ENCODE assay signal across 1 cellular context in genomic region chr13:75411924-75412537, GRCh38.
TF ChIP-seq lines count a peak whose summit lies in the region.

No MANE protein-coding gene starts in this region.

TF ChIP-seq in HepG2, 621 proteins besides CTCF, POLR2A, EP300 and RAD21 (continued from another document):
- TF ChIP-seq ZNF292 (CRISPR knock-in tag; IDR thresholded peaks at IDR 0.05; ENCODE audit: borderline replicate concordance, low read depth) (peak; percentile 76; the same call in 1 of the 2 replicates), KMT2A (CRISPR knock-in tag; IDR thresholded peaks at IDR 0.05) (peak; percentile 58; the same call in 1 of the 2 replicates), SUZ12 (IDR thresholded peaks at IDR 0.05; ENCODE audit: low read depth, low read length) (no peak), ZNF703 (CRISPR knock-in tag; IDR thresholded peaks at IDR 0.05; ENCODE audit: borderline replicate concordance) (no peak), BATF2 (CRISPR knock-in tag; IDR thresholded peaks at IDR 0.05) (no peak), ARID4A (CRISPR knock-in tag; IDR thresholded peaks at IDR 0.05; ENCODE audit: borderline replicate concordance) (peak; percentile 57; the same call in 1 of the 2 replicates), ZNF530 (CRISPR knock-in tag; IDR thresholded peaks at IDR 0.05; ENCODE audit: low read depth) (no peak), HNF1A (IDR thresholded peaks at IDR 0.05; ENCODE audit: low read depth) (0 out of 2 replicates have a peak, but pooled peaks have one; percentile 23), HNF1A (CRISPR knock-in tag; IDR thresholded peaks at IDR 0.05; ENCODE audit: borderline replicate concordance) (peak; percentile 56; the same call in 1 of the 2 replicates), WIZ (CRISPR knock-in tag; IDR thresholded peaks at IDR 0.05) (0 out of 2 replicates have a peak, but pooled peaks have one; percentile 43), CBX5 (CRISPR knock-in tag; IDR thresholded peaks at IDR 0.05; ENCODE audit: borderline replicate concordance) (peak; percentile 87; the same call in 1 of the 2 replicates), ZKSCAN8 (CRISPR knock-in tag; IDR thresholded peaks at IDR 0.05; ENCODE audit: borderline replicate concordance) (peak; percentile 59; the same call in 1 of the 2 replicates), SNAPC5 (CRISPR knock-in tag; IDR thresholded peaks at IDR 0.05; ENCODE audit: borderline replicate concordance) (no peak), ZFX (CRISPR knock-in tag; IDR thresholded peaks at IDR 0.05; ENCODE audit: low read depth) (peak; percentile 49; the same call in 1 of the 2 replicates), HOXA5 (CRISPR knock-in tag; IDR thresholded peaks at IDR 0.05) (no peak), ZSCAN21 (CRISPR knock-in tag; IDR thresholded peaks at IDR 0.05; ENCODE audit: borderline replicate concordance) (no peak), RORA (CRISPR knock-in tag; IDR thresholded peaks at IDR 0.05) (no peak), NR2F2 (IDR thresholded peaks at IDR 0.05; ENCODE audit: borderline replicate concordance, low read depth) (peak; percentile 87), ZBTB3 (CRISPR knock-in tag; IDR thresholded peaks at IDR 0.05; ENCODE audit: borderline replicate concordance, low read depth) (peak; percentile 99), ZGPAT (CRISPR knock-in tag; IDR thresholded peaks at IDR 0.05) (peak; percentile 76), ETS1 (CRISPR knock-in tag; IDR thresholded peaks at IDR 0.05) (no peak), ZNF343 (CRISPR knock-in tag; IDR thresholded peaks at IDR 0.05) (no peak), ZNF644 (CRISPR knock-in tag; IDR thresholded peaks at IDR 0.05; ENCODE audit: low read depth) (peak; percentile 90), MXD4 (CRISPR knock-in tag; IDR thresholded peaks at IDR 0.05) (peak; percentile 48; the same call in 1 of the 2 replicates), NFKBIZ (CRISPR knock-in tag; IDR thresholded peaks at IDR 0.05) (peak; percentile 70; the same call in 1 of the 2 replicates), HMGXB4 (CRISPR knock-in tag; IDR thresholded peaks at IDR 0.05; ENCODE audit: borderline replicate concordance in 1 of 2, low read depth in 1 of 2) (0 out of 4 replicates have a peak, but pooled peaks of 1 of the 2 experiments have one; percentile 37), HCFC1 (IDR thresholded peaks at IDR 0.05; ENCODE audit: low read depth, low read length) (no peak), ZNF562 (CRISPR knock-in tag; IDR thresholded peaks at IDR 0.05; ENCODE audit: borderline replicate concordance) (no peak), SP2 (CRISPR knock-in tag; IDR thresholded peaks at IDR 0.05) (no peak), ATF4 (CRISPR knock-in tag; IDR thresholded peaks at IDR 0.05) (peak in 1 of 2 experiments; percentile 67; a peak in 2 of 4 replicates), SMARCE1 (IDR thresholded peaks at IDR 0.05; ENCODE audit: borderline replicate concordance) (no peak), ZNF383 (CRISPR knock-in tag; IDR thresholded peaks at IDR 0.05; ENCODE audit: borderline replicate concordance) (no peak), ELF3 (CRISPR knock-in tag; IDR thresholded peaks at IDR 0.05) (peak; percentile 59), ZNF83 (CRISPR knock-in tag; IDR thresholded peaks at IDR 0.05; ENCODE audit: borderline replicate concordance) (no peak), ZNF646 (CRISPR knock-in tag; IDR thresholded peaks at IDR 0.05) (no peak; the same call in 1 of the 2 replicates), ZNF256 (CRISPR knock-in tag; conservative IDR thresholded peaks at IDR 0.05) (no peak), NONO (IDR thresholded peaks at IDR 0.05) (no peak), NONO (CRISPR knock-in tag; conservative IDR thresholded peaks at IDR 0.05) (peak; percentile 42; the same call in 1 of the 2 replicates), SP5 (CRISPR knock-in tag; IDR thresholded peaks at IDR 0.05; ENCODE audit: borderline replicate concordance, low read depth) (peak; percentile 96)
